8 cellular contexts compared by ENCODE assay signal in the genomic region with DNA sequence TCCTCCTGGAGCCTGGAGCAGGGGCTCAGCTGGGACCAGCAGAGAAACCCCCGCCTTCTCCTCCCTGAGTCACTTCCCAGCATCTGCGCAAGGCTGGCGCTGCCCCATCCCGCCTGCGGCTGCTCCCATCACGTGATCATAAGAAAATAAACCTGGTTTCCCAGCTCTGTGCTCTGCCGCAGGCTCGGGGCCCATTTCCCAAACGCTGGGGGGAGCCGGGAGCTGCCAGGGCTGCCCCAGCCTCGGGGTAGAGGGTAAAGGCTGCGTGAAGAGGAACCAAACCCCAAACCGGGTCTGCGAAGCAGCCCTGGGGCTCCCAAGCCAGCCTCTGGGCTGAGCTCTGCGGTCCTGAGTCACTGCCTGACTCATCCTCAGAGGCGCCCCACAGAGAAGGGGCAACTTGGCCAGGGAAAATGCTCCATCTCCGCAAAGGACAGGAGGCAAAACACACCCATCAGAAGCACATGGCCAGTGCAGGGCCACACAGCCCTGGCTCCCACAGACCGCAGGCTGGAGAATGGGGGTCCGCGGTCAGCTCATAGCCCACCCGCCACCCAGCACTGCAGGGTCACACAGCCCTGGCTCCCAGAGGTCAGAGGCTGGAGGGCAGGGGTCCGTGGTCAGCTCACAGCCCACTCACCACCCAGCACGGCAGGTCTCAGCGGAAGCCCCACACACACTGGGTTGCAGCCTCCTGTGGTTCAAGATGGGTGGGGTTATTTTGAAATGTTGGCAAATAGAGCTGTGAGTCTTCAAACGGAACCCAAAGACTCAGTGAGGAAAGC.
DNase-seq lines count a peak whose midpoint lies in the region; ATAC-seq and TF ChIP-seq lines count a peak whose summit lies in the region.

No MANE protein-coding gene starts in this region.

- no peaks in the 10 kb centered on the region for H3K9me3 Mint-ChIP-seq in activated CD4-positive, alpha-beta memory T cell treated with anti-CD3 and anti-CD28 coated beads for 36 hours

- intact Hi-C loops in activated CD4-positive, alpha-beta memory T cell treated with anti-CD3 and anti-CD28 coated beads for 36 hours (cut with micrococcal nuclease): loop anchor here (1.0 to 5.0 kb wide), 2 partner anchors 16 to 858 kb away; a partner anchor contains a TSS
- intact Hi-C loops in lower leg skin (cut with DNase I; ENCODE audit: low total_unique reads): no loop called here

- no peaks in the 10 kb centered on the region for H3K27me3 Mint-ChIP-seq in activated CD4-positive, alpha-beta memory T cell treated with anti-CD3 and anti-CD28 coated beads for 36 hours

- H3K4me3 ChIP-seq in lower leg skin (ENCODE audit: low read depth, poor library complexity, severe bottlenecking): no peak overlapping the region

- peaks cover 65% of the 10 kb centered on the region for H3K4me1 Mint-ChIP-seq in activated CD4-positive, alpha-beta memory T cell treated with anti-CD3 and anti-CD28 coated beads for 36 hours (ENCODE audit: low read depth)

- peak overlapping the region; percentile 96 for H3K27ac Mint-ChIP-seq in activated CD4-positive, alpha-beta memory T cell treated with anti-CD3 and anti-CD28 coated beads for 36 hours

- POLR2A ChIA-PET in activated CD4-positive, alpha-beta memory T cell treated with anti-CD3 and anti-CD28 coated beads for 36 hours (lab: Charles Lee): interaction anchor here (0.9 to 2.3 kb wide), 7 partner anchors 16 to 83 kb away, joined by 3 to 11 read pairs (median 7); a partner anchor contains a TSS

- ATAC-seq in HG02763 (IDR thresholded peaks at IDR 0.05; ENCODE audit: unreplicated experiment) (peak; percentile 42), GM18858 (IDR thresholded peaks at IDR 0.05; ENCODE audit: unreplicated experiment) (no peak)

- peaks cover 5% of the 10 kb centered on the region for H3K36me3 Mint-ChIP-seq in activated CD4-positive, alpha-beta memory T cell treated with anti-CD3 and anti-CD28 coated beads for 36 hours

- DNase-seq in ELR (ENCODE audit: low read depth) (peak; percentile 98), NCI-H510A (lab: John Stamatoyannopoulos, UW) (peak; percentile 39), dermis microvascular lymphatic vessel endothelial cell (ENCODE audit: low read depth in 2 of 2) (peak; percentile 52 to 95), lower leg skin (ENCODE audit: low spot score in 2 of 2) (peak; percentile 82 to 96)
- DNase-seq in activated CD4-positive, alpha-beta memory T cell treated with anti-CD3 and anti-CD28 coated beads for 36 hours: peak; percentile 90
- peak; percentile 85 for DNase-seq in stimulated activated CD4-positive, alpha-beta T cell treated with anti-CD3 and anti-CD28 coated beads, Interleukin-4, amount 100 ng/mL, for 24 hours

- no peak for TF ChIP-seq POLR2A in lower leg skin (IDR thresholded peaks at IDR 0.05)

- CTCF ChIA-PET in activated CD4-positive, alpha-beta memory T cell treated with anti-CD3 and anti-CD28 coated beads for 36 hours (lab: Charles Lee): interaction anchor here (0.9 to 1.5 kb wide), 6 partner anchors 10 to 83 kb away, joined by 3 to 6 read pairs (median 3); no protein-coding TSS in a partner anchor

- WGBS in lower leg skin, 2 donors: 4 to 8% methylated on average over 9 to 25 of the region's 25 CpGs

- peak overlapping the region; percentile 70 for H3K4me3 Mint-ChIP-seq in activated CD4-positive, alpha-beta memory T cell treated with anti-CD3 and anti-CD28 coated beads for 36 hours

- TF ChIP-seq CTCF in lower leg skin (IDR thresholded peaks at IDR 0.05): no peak

Comparison
In these comparisons a context has a peak if more than half of its experiments do, and no peak if none do; other contexts are left out.
1. DNase-seq: peak in every context shown above with its lines; median percentile 98 in ELR; 90 in activated CD4-positive, alpha-beta memory T cell treated with anti-CD3 and anti-CD28 coated beads for 36 hours; 89 in lower leg skin; 85 in stimulated activated CD4-positive, alpha-beta T cell treated with anti-CD3 and anti-CD28 coated beads, Interleukin-4, amount 100 ng/mL, for 24 hours; 74 in dermis microvascular lymphatic vessel endothelial cell; 39 in NCI-H510A.